ENCODE assay signal across 1 cellular context in genomic region chr17:43559161-43559816, GRCh38.
TF ChIP-seq lines count a peak whose summit lies in the region.

No MANE protein-coding gene starts in this region.

TF ChIP-seq in HepG2, 621 proteins besides CTCF, POLR2A, EP300 and RAD21 (continued from another document and continues in another):
- TF ChIP-seq ZBTB39 (CRISPR knock-in tag; IDR thresholded peaks at IDR 0.05) (no peak), HNF4G (IDR thresholded peaks at IDR 0.05; ENCODE audit: borderline replicate concordance, low read depth, low read length) (peak; percentile 66), HNF4G (CRISPR knock-in tag; IDR thresholded peaks at IDR 0.05; ENCODE audit: borderline replicate concordance, low read depth) (peak; percentile 71; the same call in 1 of the 2 replicates), ZFP36 (IDR thresholded peaks at IDR 0.05; ENCODE audit: borderline replicate concordance, low read depth, low read length, partially characterized antibody) (peak; percentile 65), SOX5 (CRISPR knock-in tag; IDR thresholded peaks at IDR 0.05; ENCODE audit: borderline replicate concordance) (peak; percentile 21; the same call in 1 of the 2 replicates), STAG1 (CRISPR knock-in tag; IDR thresholded peaks at IDR 0.05) (no peak), SALL1 (CRISPR knock-in tag; IDR thresholded peaks at IDR 0.05) (0 out of 2 replicates have a peak, but pooled peaks have one; percentile 10), ZNF503 (CRISPR knock-in tag; IDR thresholded peaks at IDR 0.05) (no peak), HOXD1 (CRISPR knock-in tag; IDR thresholded peaks at IDR 0.05) (no peak), RXRA (CRISPR knock-in tag; IDR thresholded peaks at IDR 0.05) (peak; percentile 16; the same call in 1 of the 2 replicates), HDAC6 (IDR thresholded peaks at IDR 0.05; ENCODE audit: low read depth, low read length) (no peak), NR0B2 (CRISPR knock-in tag; IDR thresholded peaks at IDR 0.05) (no peak), ELF3 (CRISPR knock-in tag; IDR thresholded peaks at IDR 0.05) (peak; percentile 87), ZSCAN21 (CRISPR knock-in tag; IDR thresholded peaks at IDR 0.05; ENCODE audit: borderline replicate concordance) (0 out of 2 replicates have a peak, but pooled peaks have one; percentile 11), KAT2B (IDR thresholded peaks at IDR 0.05; ENCODE audit: borderline replicate concordance, low read depth, low read length) (no peak), ZFP41 (CRISPR knock-in tag; IDR thresholded peaks at IDR 0.05; ENCODE audit: borderline replicate concordance) (no peak), NR2F1 (CRISPR knock-in tag; IDR thresholded peaks at IDR 0.05) (no peak), FLYWCH1 (CRISPR knock-in tag; IDR thresholded peaks at IDR 0.05) (no peak), FIP1L1 (IDR thresholded peaks at IDR 0.05; ENCODE audit: borderline replicate concordance, insufficient read depth, low read depth, low read length) (no peak), MXD4 (CRISPR knock-in tag; IDR thresholded peaks at IDR 0.05) (peak; percentile 22; the same call in 1 of the 2 replicates), ZNF674 (CRISPR knock-in tag; IDR thresholded peaks at IDR 0.05; ENCODE audit: low read depth) (no peak), FOXA3 (CRISPR knock-in tag; IDR thresholded peaks at IDR 0.05) (peak; percentile 75), SIX4 (CRISPR knock-in tag; IDR thresholded peaks at IDR 0.05) (0 out of 2 replicates have a peak, but pooled peaks have one; percentile 10), KLF12 (CRISPR knock-in tag; IDR thresholded peaks at IDR 0.05; ENCODE audit: borderline replicate concordance) (0 out of 2 replicates have a peak, but pooled peaks have one; percentile 84), ZFP36L2 (CRISPR knock-in tag; IDR thresholded peaks at IDR 0.05) (no peak; the same call in 1 of the 2 replicates), ZNF318 (CRISPR knock-in tag; IDR thresholded peaks at IDR 0.05) (0 out of 2 replicates have a peak, but pooled peaks have one; percentile 15), ZNF329 (CRISPR knock-in tag; IDR thresholded peaks at IDR 0.05; ENCODE audit: low read depth) (no peak), ZKSCAN8 (CRISPR knock-in tag; IDR thresholded peaks at IDR 0.05; ENCODE audit: borderline replicate concordance) (0 out of 2 replicates have a peak, but pooled peaks have one; percentile 15), GFI1 (CRISPR knock-in tag; IDR thresholded peaks at IDR 0.05; ENCODE audit: borderline replicate concordance) (no peak), SMAD3 (CRISPR knock-in tag; IDR thresholded peaks at IDR 0.05) (no peak), NFKBIZ (CRISPR knock-in tag; IDR thresholded peaks at IDR 0.05) (no peak), ETS1 (CRISPR knock-in tag; IDR thresholded peaks at IDR 0.05) (no peak), FUBP1 (CRISPR knock-in tag; IDR thresholded peaks at IDR 0.05; ENCODE audit: borderline replicate concordance) (no peak), RERE (CRISPR knock-in tag; IDR thresholded peaks at IDR 0.05; ENCODE audit: low read depth) (no peak), ZNF550 (CRISPR knock-in tag; IDR thresholded peaks at IDR 0.05; ENCODE audit: borderline replicate concordance) (0 out of 2 replicates have a peak, but pooled peaks have one; percentile 38), KLF16 (CRISPR knock-in tag; IDR thresholded peaks at IDR 0.05) (peak in 1 of 2 experiments; percentile 55; a peak in 1 of 4 replicates), RORA (CRISPR knock-in tag; IDR thresholded peaks at IDR 0.05) (no peak), RFX1 (IDR thresholded peaks at IDR 0.05) (no peak), KDM4B (CRISPR knock-in tag; IDR thresholded peaks at IDR 0.05) (no peak)
